ENCODE assay signal across 8 cellular contexts in the genomic region with DNA sequence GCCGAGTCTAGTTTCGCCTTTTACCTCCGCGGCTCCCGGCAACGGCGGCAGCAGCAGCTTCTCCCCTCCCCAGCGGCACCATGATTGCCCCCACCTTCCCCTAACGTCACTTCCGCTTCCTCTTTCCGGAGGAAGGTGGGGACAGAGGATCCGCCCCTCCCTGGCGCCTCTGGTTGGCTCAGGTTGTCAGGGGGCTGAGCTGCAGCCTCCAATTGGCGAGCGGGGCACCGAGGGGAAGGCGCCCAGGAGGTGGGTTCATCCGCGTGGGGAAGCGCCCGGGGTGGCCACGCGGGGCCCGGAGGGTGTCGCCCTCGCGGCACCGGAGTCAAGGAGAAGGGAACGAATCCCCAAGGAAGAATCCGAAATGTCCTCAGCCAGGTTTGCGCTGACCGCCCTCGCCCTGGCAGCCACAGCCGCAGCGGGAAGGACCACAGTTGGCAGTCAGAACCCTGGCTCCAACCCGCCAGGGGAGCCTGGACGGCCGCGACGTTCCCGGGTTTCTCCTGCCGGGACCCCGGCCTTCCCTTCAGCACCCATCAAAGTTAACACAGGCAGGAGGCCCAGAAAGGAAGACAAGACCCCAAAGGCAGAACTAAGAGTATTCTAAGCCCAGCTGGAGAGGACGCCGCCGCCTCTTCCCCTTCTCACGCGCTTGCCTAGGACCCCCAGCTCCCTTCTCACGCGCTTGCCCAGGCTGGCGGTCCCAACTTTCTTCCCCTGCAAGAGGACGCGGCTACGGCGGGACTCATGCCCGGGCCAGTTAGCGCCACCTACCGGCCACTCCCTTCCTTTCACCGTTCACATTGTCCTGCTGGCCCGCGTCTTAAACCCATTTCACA. TPM values are rescaled to one million over a fixed set of nuclear protein-coding genes. Genes with fewer than 3 reads are reported as not detected.
DNase-seq lines count a peak whose midpoint lies in the region; ATAC-seq, FAIRE-seq and TF ChIP-seq lines count a peak whose summit lies in the region.

A gene (minus strand): TSS at position 86 of the 839 bp plus-strand sequence. CDS start 1,934 bp downstream, outside the sequence.

- peak within 1 kb of the TSS; percentile 94 for H3K4me3 Mint-ChIP-seq in progenitor cell of endocrine pancreas (ENCODE audit: low read depth)

- H3K9me3 ChIP-seq in adrenal gland (replicated peaks in 1 of 3): no peaks in the 10 kb centered on the region

- peak; percentile 75 for TF ChIP-seq POLR2A in GM12892 (IDR thresholded peaks at IDR 0.05; ENCODE audit: low read depth, low read length)
- TF ChIP-seq POLR2A in adrenal gland (IDR thresholded peaks at IDR 0.05): peak; percentile 38 to 63

- H3K4me1 Mint-ChIP-seq in progenitor cell of endocrine pancreas (ENCODE audit: low read depth): peaks cover 9% of the 10 kb centered on the region

- H3K36me3 Mint-ChIP-seq in progenitor cell of endocrine pancreas (ENCODE audit: insufficient read depth): peaks cover 9% of the 10 kb centered on the region

- intact Hi-C loops in adrenal gland (cut with DNase I) (loop anchor here (5.0 to 10.0 kb wide), 3 partner anchors 47 to 175 kb away; a partner anchor contains a TSS), left cardiac atrium (cut with DNase I) (loop anchor here in 1 of 2 donors (5.0 kb wide), 1 partner anchor 47 kb away; no protein-coding TSS in a partner anchor)

- H3K9me3 Mint-ChIP-seq in progenitor cell of endocrine pancreas (ENCODE audit: low read depth): no peaks in the 10 kb centered on the region

- peak; percentile 92 for FAIRE-seq in GM12892 (lab: Jason Lieb, UNC)

- peaks cover 0 to 51% of the 10 kb centered on the region in 2 donors for H3K36me3 ChIP-seq in adrenal gland (replicated peaks in 1 of 2)
- H3K36me3 ChIP-seq in urinary bladder (ENCODE audit: insufficient read depth): no peaks in the 10 kb centered on the region

- DNase-seq in GM12892 (ENCODE audit: insufficient read length) (peak; percentile 99), NCI-H146 (lab: John Stamatoyannopoulos, UW) (peak; percentile 94), T-helper 1 cell (peak; percentile 93 to 97 (median 96)), adrenal gland (peak; percentile 96 to 99 (median 98)), left cardiac atrium (peak; percentile 98), progenitor cell of endocrine pancreas (ENCODE audit: low spot score, unreplicated experiment) (peak; percentile 89)

- H3K27ac Mint-ChIP-seq in progenitor cell of endocrine pancreas: peak within 1 kb of the TSS; percentile 96

- H3K4me3 ChIP-seq in adrenal gland (peak within 1 kb of the TSS; percentile 55 to 98 (median 82)), urinary bladder (ENCODE audit: low read depth, low read length) (peak within 1 kb of the TSS; percentile 86)

- H3K4me1 ChIP-seq in adrenal gland (replicated peaks in 1 of 2): peaks cover 9 to 32% of the 10 kb centered on the region in 2 donors
- H3K4me1 ChIP-seq in urinary bladder (ENCODE audit: insufficient read depth): no peaks in the 10 kb centered on the region

- WGBS in adrenal gland, 4 donors: 0% methylated on average over 31 to 61 of the region's 61 CpGs
- WGBS in urinary bladder: under 1% methylated on average over 61 of the region's 61 CpGs

- no peaks in the 10 kb centered on the region for H3K27me3 ChIP-seq in adrenal gland

- H3K27me3 Mint-ChIP-seq in progenitor cell of endocrine pancreas: no peaks in the 10 kb centered on the region

- H3K27ac ChIP-seq in adrenal gland: peak within 1 kb of the TSS; percentile 73 to 87 (median 83)
- peak within 1 kb of the TSS; percentile 87 for H3K27ac ChIP-seq in urinary bladder (ENCODE audit: low read depth)

- ATAC-seq in HG02852 (IDR thresholded peaks at IDR 0.05; ENCODE audit: unreplicated experiment) (peak; percentile 90), left cardiac atrium (peak; percentile 99 to 100)

- TF ChIP-seq CTCF in adrenal gland (IDR thresholded peaks at IDR 0.05): peak; percentile 89 to 94 (median 92)
- TF ChIP-seq CTCF in progenitor cell of endocrine pancreas (IDR thresholded peaks at IDR 0.05; ENCODE audit: unreplicated experiment): peak; percentile 99

RNA-seq across cellular contexts. Expression of the gene that starts here (rescaled TPM):
- polyA plus RNA-seq in GM12892 (2012; ENCODE audit: missing spikeins): 6.1 TPM
- total RNA-seq in adrenal gland: 10 to 100 TPM in 4 of 8 donors, 1 to 10 TPM in 4; 3.7 to 28.0 (median 11.6) TPM
- polyA plus RNA-seq in adrenal gland: 1 to 10 TPM; 1.4 to 9.8 (median 2.3) TPM
- 10 to 100 TPM; 14.9 to 15.5 TPM for total RNA-seq in left cardiac atrium
- total RNA-seq in progenitor cell of endocrine pancreas: 15.3 and 20.4 TPM in 2 replicates
- 4.4 TPM for total RNA-seq in urinary bladder
- 5.6 TPM for polyA plus RNA-seq in urinary bladder

Comparison
In these comparisons a context has a peak if more than half of its experiments do, and no peak if none do; other contexts are left out.
1. Peak in every context shown above with its lines: DNase-seq, ATAC-seq, H3K4me3 ChIP-seq and H3K27ac ChIP-seq.